25 cellular contexts compared by ENCODE assay signal in the genomic region with DNA sequence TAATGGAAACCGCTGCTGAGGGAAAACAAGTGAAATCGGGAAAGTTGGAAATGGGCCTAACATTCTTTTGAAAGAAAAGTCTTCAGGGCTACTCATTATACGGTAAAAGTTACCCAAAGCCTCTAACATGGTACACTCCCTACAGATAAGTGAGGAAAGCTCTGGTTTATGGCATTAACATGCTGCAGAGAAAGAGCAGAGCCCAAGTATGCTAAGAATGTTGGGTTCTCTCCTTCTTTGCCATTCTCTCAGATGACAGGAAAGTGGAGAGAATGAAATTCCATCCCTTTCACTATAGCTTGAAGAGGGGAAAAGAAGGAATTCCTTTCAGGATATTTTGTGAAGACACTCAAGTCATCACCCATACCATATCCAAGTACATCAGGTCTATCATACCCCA.
A peak's percentile ranks its signal among the peaks of the same experiment; 100 is the strongest.
DNase-seq lines count a peak whose midpoint lies in the region; ATAC-seq, FAIRE-seq and TF ChIP-seq lines count a peak whose summit lies in the region.
"Had no signal": no experiment of that assay in that cellular context is flagged by ENCODE, and none has a peak within 500 bp of the region (broad histone marks: within the 10 kb centered on the region; RNA-seq: fewer than 3 reads in every experiment).

No MANE protein-coding gene starts in this region.

- TF ChIP-seq POLR2A in HepG2 (IDR thresholded peaks at IDR 0.05; ENCODE audit: insufficient read depth in 1 of 2, low read depth in 2 of 2, low read length in 2 of 2) (no peak), right lobe of liver (IDR thresholded peaks at IDR 0.05) (no peak), H1 (IDR thresholded peaks at IDR 0.05; ENCODE audit: control extremely low read depth in 1 of 2, low read depth in 2 of 2, low read length in 2 of 2) (no peak), heart left ventricle (IDR thresholded peaks at IDR 0.05) (no peak)

- H3K4me1 ChIP-seq in HepG2 (ENCODE audit: insufficient read depth, low read length) (no peaks in the 10 kb centered on the region), right lobe of liver (no peaks in the 10 kb centered on the region), H1 (replicated peaks in 1 of 4; ENCODE audit: control insufficient read depth in 3 of 4, insufficient read depth in 4 of 4, low read length in 3 of 4) (no peaks in the 10 kb centered on the region), mesodermal cell (ENCODE audit: control insufficient read depth, insufficient read depth, low read length, poor library complexity, severe bottlenecking) (no peaks in the 10 kb centered on the region), heart left ventricle (no peaks in the 10 kb centered on the region)

- no peaks in the 10 kb centered on the region for H3K79me1 ChIP-seq in H1 (ENCODE audit: low read depth, low read length)

- H3K14ac ChIP-seq in H1 (ENCODE audit: insufficient read length), result no peak overlapping the region

- no peak overlapping the region for H2BK120ac ChIP-seq in H1 (replicated peaks; ENCODE audit: low read depth, low read length)

- no peak overlapping the region for H3K56ac ChIP-seq in H1 (replicated peaks; ENCODE audit: insufficient read length, low read depth, low read length)

- CTCF ChIA-PET in HepG2 (lab: Yijun Ruan, JAX; ENCODE audit: low intra/inter-chr PET ratio, low total read pairs), result no interaction called here
- CTCF ChIA-PET in H1 (lab: Charles Lee; ENCODE audit: partially characterized antibody), result interaction anchor here (1.5 kb wide), 1 partner anchor 54 kb away, joined by 3 read pairs; no protein-coding TSS in a partner anchor

- WGBS in HepG2 (ENCODE audit: low lambda C conversion rate), result 29% methylated on average over 3 of the region's 3 CpGs
- 74% methylated on average over 3 of the region's 3 CpGs for WGBS in right lobe of liver (ENCODE audit: insufficient coverage, low coverage, low lambda C conversion rate, missing lambda C conversion rate)
- 85% methylated on average over 3 of the region's 3 CpGs; no CpG with 5 or more reads in 1 of the 2 experiments for WGBS in H1 (ENCODE audit: extremely low coverage in 1 of 2, insufficient coverage in 1 of 2, insufficient read length in 1 of 2, insufficient replicate concordance in 2 of 2, low coverage in 1 of 2, low lambda C conversion rate in 2 of 2, missing lambda C conversion rate in 1 of 2), 2 experiments
- WGBS in mesodermal cell (ENCODE audit: insufficient coverage in 2 of 2), 2 experiments, result no CpG with 5 or more reads among the region's 3 CpGs
- 36 to 58% (median 46%) methylated on average over 3 of the region's 3 CpGs for WGBS in heart left ventricle, 4 donors

- H3K36me3 ChIP-seq in HepG2 (replicated peaks in 1 of 2; ENCODE audit: control insufficient read depth in 1 of 2, insufficient read depth in 2 of 2, low read length in 2 of 2) (no peaks in the 10 kb centered on the region), right lobe of liver (no peaks in the 10 kb centered on the region), H1 (ENCODE audit: control insufficient read depth in 2 of 4, insufficient read depth in 4 of 4, low read length in 3 of 4) (no peaks in the 10 kb centered on the region), mesodermal cell (ENCODE audit: control insufficient read depth, insufficient read depth, low read length) (no peaks in the 10 kb centered on the region), heart left ventricle (no peaks in the 10 kb centered on the region)

- H2BK12ac ChIP-seq in H1 (ENCODE audit: low read depth, low read length), result 0 out of 2 replicates have a peak overlapping the region, but pooled peaks have one; percentile 68

- no peak overlapping the region for H3K23ac ChIP-seq in H1 (ENCODE audit: insufficient read length)

- H2BK20ac ChIP-seq in H1 (ENCODE audit: low read length), result no peak overlapping the region

- H2BK5ac ChIP-seq in H1 (ENCODE audit: low read depth, low read length), result no peak overlapping the region

- DNase-seq in HepG2 (ENCODE audit: low spot score) (no peak), right lobe of liver (no peak), H1 (ENCODE audit: low read depth in 1 of 2, low spot score in 2 of 2) (no peak), islet precursor cell (no peak), NCI-H510A (lab: John Stamatoyannopoulos, UW) (no peak), dermis blood vessel endothelial cell (no peak), heart left ventricle (no peak)
- DNase-seq: AML-193; C1 segment of cervical spinal cord; CD8-positive, alpha-beta T cell; DMS153; GF-D8; Kasumi-1; NCI-H1694; NCI-H2081 treated with DMSO at 0.1 percent for 48 hours; NCI-H2171 treated with DMSO at 0.1 percent for 48 hours; NCI-H446; NCI-H526 treated with DMSO at 0.1 percent for 48 hours; PC-9; RPMI8226; SHP77 had no signal

- FAIRE-seq in HepG2 (lab: Jason Lieb, UNC), result no peak
- no peak for FAIRE-seq in H1 (lab: Jason Lieb, UNC)
- FAIRE-seq: GM19239, H54 had no signal

- POLR2A ChIA-PET in HepG2 (lab: Yijun Ruan, JAX) (no interaction called here), H1 (lab: Charles Lee; ENCODE audit: partially characterized antibody) (no interaction called here)

- H3K18ac ChIP-seq in H1 (ENCODE audit: extremely low read depth, low read length), result no peak overlapping the region

- TF ChIP-seq RAD21 in HepG2 (CRISPR knock-in tag; IDR thresholded peaks at IDR 0.05) (no peak), H1 (IDR thresholded peaks at IDR 0.05 in 1 of 2, conservative IDR thresholded peaks at IDR 0.05 in 1 of 2; ENCODE audit: low read depth in 2 of 2, low read length in 2 of 2) (no peak)

- intact Hi-C loops in HepG2 (cut with micrococcal nuclease; ENCODE audit: unreplicated experiment) (no loop called here), right lobe of liver (cut with DNase I) (no loop called here), heart left ventricle (cut with DNase I) (no loop called here)

- BruUV-seq in HepG2 (replicated peaks; lab: Mats Ljungman, UMichigan), result no TSS peak

- TF ChIP-seq CTCF in HepG2 (CRISPR knock-in tag; IDR thresholded peaks at IDR 0.05) (no peak), right lobe of liver (IDR thresholded peaks at IDR 0.05) (no peak), H1 (IDR thresholded peaks at IDR 0.05; ENCODE audit: control extremely low read depth in 1 of 3, insufficient read depth in 1 of 3, low read depth in 1 of 3, low read length in 3 of 3) (no peak), heart left ventricle (IDR thresholded peaks at IDR 0.05) (no peak)

- H3K4me2 ChIP-seq in HepG2 (ENCODE audit: low read depth, low read length) (no peak overlapping the region), H1 (ENCODE audit: insufficient read depth in 1 of 2, low read depth in 2 of 2, low read length in 2 of 2) (no peak overlapping the region; a peak in 1 of 4 replicates)
- H3K4me2 ChIP-seq: PC-9 had no signal

- H3K4me3 ChIP-seq in HepG2 (replicated peaks in 1 of 3; ENCODE audit: insufficient read depth in 1 of 3, low read depth in 2 of 3, low read length in 3 of 3) (no peak overlapping the region), right lobe of liver (no peak overlapping the region), H1 (ENCODE audit: extremely low read depth in 1 of 4, insufficient read depth in 2 of 4, low read depth in 3 of 4, low read length in 4 of 4) (no peak overlapping the region), mesodermal cell (ENCODE audit: extremely low read depth, insufficient read depth, low read length, poor library complexity, severe bottlenecking) (no peak overlapping the region), heart left ventricle (no peak overlapping the region)
- H3K4me3 ChIP-seq: PC-9 had no signal

- in situ Hi-C loops in HepG2 (cut with HindIII; ENCODE audit: extremely low pct_ligation_motif_present, low pct_unique_long_range_greater_than_20kb), result no loop called here

- H4K20me1 ChIP-seq in HepG2 (ENCODE audit: insufficient read depth, low read length), result no peaks in the 10 kb centered on the region
- no peaks in the 10 kb centered on the region for H4K20me1 ChIP-seq in H1 (replicated peaks in 1 of 2; ENCODE audit: control insufficient read depth in 1 of 2, insufficient read depth in 2 of 2, low read length in 2 of 2)

- H3K9ac ChIP-seq in HepG2 (ENCODE audit: insufficient read depth, low read depth, low read length), result no peak overlapping the region
- no peak overlapping the region for H3K9ac ChIP-seq in H1 (replicated peaks in 1 of 4; ENCODE audit: extremely low read depth in 1 of 4, low read depth in 3 of 4, low read length in 3 of 4)

- H2BK15ac ChIP-seq in H1 (ENCODE audit: low read length), result no peak overlapping the region

- no peak overlapping the region for H2AFZ ChIP-seq in HepG2 (ENCODE audit: low read length)
- 0 out of 2 replicates have a peak overlapping the region, but pooled peaks have one; percentile 22 for H2AFZ ChIP-seq in H1 (ENCODE audit: low read length)
- H2AFZ ChIP-seq: PC-9 had no signal

- no peaks in the 10 kb centered on the region for H3K27me3 ChIP-seq in HepG2 (ENCODE audit: control insufficient read depth in 1 of 2, insufficient read depth in 2 of 2, low read length in 2 of 2)
- no peaks in the 10 kb centered on the region for H3K27me3 ChIP-seq in right lobe of liver
- H3K27me3 ChIP-seq in H1 (replicated peaks in 1 of 4; ENCODE audit: control insufficient read depth in 3 of 4, extremely low read depth in 1 of 4, insufficient read depth in 3 of 4, low read length in 3 of 4), result no peaks in the 10 kb centered on the region
- H3K27me3 ChIP-seq in heart left ventricle, result no peaks in the 10 kb centered on the region

- H4K8ac ChIP-seq in H1 (ENCODE audit: extremely low read depth, insufficient read depth, low read length), result no peak overlapping the region

- H2AK5ac ChIP-seq in H1 (ENCODE audit: low read depth, low read length), result no peak overlapping the region

- H4K5ac ChIP-seq in H1 (ENCODE audit: insufficient read length, low read depth, low read length), result no peak overlapping the region

- no peak overlapping the region for H4K91ac ChIP-seq in H1 (replicated peaks; ENCODE audit: insufficient read length, low read length)

- H3K23me2 ChIP-seq in H1 (ENCODE audit: low read depth, low read length), result no peaks in the 10 kb centered on the region

- H3K9me3 ChIP-seq in HepG2 (ENCODE audit: low read length) (no peaks in the 10 kb centered on the region), right lobe of liver (no peaks in the 10 kb centered on the region), H1 (ENCODE audit: insufficient read depth in 2 of 2, low read depth in 1 of 2, low read length in 1 of 2) (no peaks in the 10 kb centered on the region), mesodermal cell (ENCODE audit: control insufficient read depth, low read length) (no peaks in the 10 kb centered on the region), heart left ventricle (peaks cover 0 to 12% (median 0%) of the 10 kb centered on the region in 12 donors)

- H3K4ac ChIP-seq in H1 (replicated peaks; ENCODE audit: insufficient read length, low read depth, low read length), result no peak overlapping the region

- no peaks in the 10 kb centered on the region for H3K79me2 ChIP-seq in HepG2 (ENCODE audit: insufficient read depth, low read length)
- no peaks in the 10 kb centered on the region for H3K79me2 ChIP-seq in H1 (ENCODE audit: control insufficient read depth in 1 of 2, insufficient read depth in 2 of 2, low read length in 2 of 2)

- peak; percentile 36; the same call in 1 of the 3 replicates for ATAC-seq in HepG2
- no peak for ATAC-seq in right lobe of liver
- no peak for ATAC-seq in heart left ventricle
- ATAC-seq: CD8-positive, alpha-beta T cell had no signal

- H3K27ac ChIP-seq in HepG2 (ENCODE audit: extremely low read length, insufficient read depth, low read length), result no peak overlapping the region
- no peak overlapping the region for H3K27ac ChIP-seq in right lobe of liver
- no peak overlapping the region for H3K27ac ChIP-seq in H1 (ENCODE audit: low read depth, low read length)
- peak overlapping the region; percentile 46 for H3K27ac ChIP-seq in mesodermal cell (ENCODE audit: low read depth, low read length, severe bottlenecking)
- H3K27ac ChIP-seq in heart left ventricle, result no peak overlapping the region
- H3K27ac ChIP-seq: 22Rv1, PC-9 had no signal

- TF ChIP-seq EP300 in HepG2 (IDR thresholded peaks at IDR 0.05; ENCODE audit: low read depth in 2 of 2, low read length in 2 of 2) (no peak), HepG2 (CRISPR knock-in tag; IDR thresholded peaks at IDR 0.05; ENCODE audit: borderline replicate concordance) (no peak), H1 (IDR thresholded peaks at IDR 0.05; ENCODE audit: borderline replicate concordance in 1 of 2, low read depth in 2 of 2, low read length in 2 of 2) (no peak)
